Comparison of ENCODE assay signal across 1 cellular context in the genomic region with DNA sequence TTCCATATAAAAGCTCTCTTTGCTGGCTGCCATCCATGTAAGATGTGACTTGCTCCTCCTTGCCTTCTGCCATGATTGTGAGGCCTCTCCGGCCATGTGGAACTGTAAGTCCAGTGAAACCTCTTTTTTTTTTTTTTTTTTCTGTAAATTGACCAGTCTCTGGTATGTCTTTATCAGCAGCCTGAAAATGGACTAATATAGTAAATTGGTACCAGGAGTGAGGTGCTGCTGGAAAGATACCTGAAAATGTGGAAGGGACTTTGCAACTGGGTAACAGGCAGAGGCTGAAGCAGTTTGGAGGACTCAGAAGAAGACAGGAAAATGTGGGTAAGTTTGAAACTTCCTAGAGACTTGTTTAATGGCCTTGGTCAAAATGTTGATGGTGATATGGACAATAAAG.
TF ChIP-seq lines count a peak whose summit lies in the region.

No MANE protein-coding gene starts in this region.

TF ChIP-seq in HEK293, 187 proteins besides CTCF, POLR2A, EP300 and RAD21 (continued from another document):
- TF ChIP-seq BCL11A (tag by site-specific recombination; IDR thresholded peaks at IDR 0.05; ENCODE audit: low read depth) (no peak), ZNF610 (tag by site-specific recombination; IDR thresholded peaks at IDR 0.05; ENCODE audit: borderline replicate concordance) (no peak), ZNF701 (tag by site-specific recombination; IDR thresholded peaks at IDR 0.05) (no peak)
